2 cellular contexts compared by ENCODE assay signal in genomic region chr9:115945009-115945431, GRCh38.
A peak's percentile ranks its signal among the peaks of the same experiment; 100 is the strongest.
TF ChIP-seq lines count a peak whose summit lies in the region.

No MANE protein-coding gene starts in this region.

TF ChIP-seq in GM23338, 12 proteins besides CTCF, POLR2A, EP300 and RAD21 (continued from another document):
- TF ChIP-seq ZNF462 (CRISPR knock-in tag; IDR thresholded peaks at IDR 0.05) (no peak), JUNB (IDR thresholded peaks at IDR 0.05; ENCODE audit: unreplicated experiment) (no peak), EZH2phosphoT487 (IDR thresholded peaks at IDR 0.05; ENCODE audit: unreplicated experiment) (no peak), NANOG (IDR thresholded peaks at IDR 0.05; ENCODE audit: borderline replicate concordance) (no peak), EZH2 (IDR thresholded peaks at IDR 0.05; ENCODE audit: low read depth, unreplicated experiment) (no peak), REST (IDR thresholded peaks at IDR 0.05; ENCODE audit: unreplicated experiment) (no peak)

TF ChIP-seq in HepG2, 621 proteins besides CTCF, POLR2A, EP300 and RAD21 (continued from another document):
- TF ChIP-seq AHDC1 (CRISPR knock-in tag; IDR thresholded peaks at IDR 0.05; ENCODE audit: borderline replicate concordance), result no peak
- no peak for TF ChIP-seq ATF7 (IDR thresholded peaks at IDR 0.05)
- no peak for TF ChIP-seq ATF7 (CRISPR knock-in tag; IDR thresholded peaks at IDR 0.05)
- TF ChIP-seq ZNF101 (CRISPR knock-in tag; IDR thresholded peaks at IDR 0.05; ENCODE audit: borderline replicate concordance, low read depth), result no peak
- no peak for TF ChIP-seq ZNF577 (CRISPR knock-in tag; IDR thresholded peaks at IDR 0.05; ENCODE audit: borderline replicate concordance, low read depth)
- TF ChIP-seq TCF12 (IDR thresholded peaks at IDR 0.05), result no peak
- TF ChIP-seq TCF12 (CRISPR knock-in tag; IDR thresholded peaks at IDR 0.05), result no peak
- TF ChIP-seq SAFB2 (CRISPR knock-in tag; IDR thresholded peaks at IDR 0.05; ENCODE audit: borderline replicate concordance, low read depth), result no peak
- no peak for TF ChIP-seq ZNF562 (CRISPR knock-in tag; IDR thresholded peaks at IDR 0.05; ENCODE audit: borderline replicate concordance)
- no peak for TF ChIP-seq KMT2A (CRISPR knock-in tag; IDR thresholded peaks at IDR 0.05)
- no peak for TF ChIP-seq DDIT3 (CRISPR knock-in tag; IDR thresholded peaks at IDR 0.05)
- 0 out of 2 replicates have a peak, but pooled peaks have one; percentile 2 for TF ChIP-seq ZNF556 (CRISPR knock-in tag; IDR thresholded peaks at IDR 0.05; ENCODE audit: borderline replicate concordance)
- TF ChIP-seq ZNF605 (CRISPR knock-in tag; IDR thresholded peaks at IDR 0.05), result 0 out of 2 replicates have a peak, but pooled peaks have one; percentile 15
- TF ChIP-seq ZBTB7B (CRISPR knock-in tag; IDR thresholded peaks at IDR 0.05), result no peak
